In genomic region chr6:97841763-97842162, GRCh38 we compare ENCODE assay signal across 17 cellular contexts.
"Had no signal": no experiment of that assay in that cellular context is flagged by ENCODE, and none has a peak within 500 bp of the region (broad histone marks: within the 10 kb centered on the region; RNA-seq: fewer than 3 reads in every experiment).

No MANE protein-coding gene starts in this region.

- H3K27ac ChIP-seq: neutrophil had no signal

- DNase-seq: activated CD4-positive, alpha-beta T cell treated with anti-CD3 and anti-CD28 coated beads, Interleukin-2, amount 50 U/mL, for 1 hour; activated CD4-positive, CD25-positive, alpha-beta regulatory T cell; activated CD8-positive, alpha-beta memory T cell treated with anti-CD3 and anti-CD28 coated beads for 24 hours; activated gamma-delta T cell treated with Interleukin-2 at 50 U/mL for 16 hours; activated naive CD8-positive, alpha-beta T cell treated with anti-CD3 and anti-CD28 coated beads for 36 hours; amygdala; cortex of kidney; effector CD4-positive, alpha-beta T cell; hippocampal formation; mesendoderm; natural killer cell; stimulated activated CD4-positive, alpha-beta T cell treated with anti-CD3 and anti-CD28 coated beads, Interleukin-15, amount 100 ng/mL, for 24 hours; stimulated activated CD4-positive, alpha-beta T cell treated with anti-CD3 and anti-CD28 coated beads, Interleukin-4, amount 100 ng/mL, for 1 hour; stimulated activated naive CD4-positive, alpha-beta T cell; substantia nigra; trophoblast cell had no signal

- H3K36me3 ChIP-seq: neutrophil had no signal

- H3K9me3 ChIP-seq: neutrophil had no signal

- H3K27me3 ChIP-seq: neutrophil had no signal

- ATAC-seq: natural killer cell had no signal
